1 cellular context compared by ENCODE assay signal in genomic region chrX:135330709-135331108, GRCh38.
TF ChIP-seq lines count a peak whose summit lies in the region.

No MANE protein-coding gene starts in this region.

TF ChIP-seq in SK-N-SH treated with all-trans-retinoic acid at 6 μM for 48 hours, 23 proteins besides CTCF, POLR2A, EP300 and RAD21 (continued from another document):
- TF ChIP-seq TSHZ2 (CRISPR knock-in tag; IDR thresholded peaks at IDR 0.05) (no peak), ZNF8 (CRISPR knock-in tag; IDR thresholded peaks at IDR 0.05) (no peak), PATZ1 (CRISPR knock-in tag; IDR thresholded peaks at IDR 0.05; ENCODE audit: borderline replicate concordance) (no peak), TOX (CRISPR knock-in tag; IDR thresholded peaks at IDR 0.05; ENCODE audit: borderline replicate concordance) (no peak), PPARA (CRISPR knock-in tag; IDR thresholded peaks at IDR 0.05; ENCODE audit: borderline replicate concordance) (no peak), ESRRG (CRISPR knock-in tag; IDR thresholded peaks at IDR 0.05) (no peak), POU6F1 (CRISPR knock-in tag; IDR thresholded peaks at IDR 0.05; ENCODE audit: borderline replicate concordance, low read depth) (no peak), ZFP30 (CRISPR knock-in tag; IDR thresholded peaks at IDR 0.05) (no peak)
